Comparison of ENCODE assay signal across 27 cellular contexts in genomic region chr18:6215888-6216287, GRCh38.
"Had no signal": no experiment of that assay in that cellular context is flagged by ENCODE, and none has a peak within 500 bp of the region (broad histone marks: within the 10 kb centered on the region; RNA-seq: fewer than 3 reads in every experiment).

No MANE protein-coding gene starts in this region.

- H3K4me1 Mint-ChIP-seq: immature natural killer cell; natural killer cell; nephron progenitor cell; stimulated activated naive B cell treated with anti-CD40 and anti-IgM and Interleukin-4, amounts not matched to agents 10 μg/mL and 1 μg/mL and 100 μg/mL, for 72 hours had no signal

- ATAC-seq: natural killer cell; stimulated activated naive B cell treated with anti-CD40 and anti-IgM and Interleukin-4, amounts not matched to agents 10 μg/mL and 1 μg/mL and 100 μg/mL, for 72 hours; stimulated activated naive CD8-positive, alpha-beta T cell treated with anti-CD3 and anti-CD28 coated beads, Interleukin-15, Interleukin-2, amounts not matched to agents 100 U/mL and 50 U/mL, for 24 hours had no signal

- H3K27ac Mint-ChIP-seq: mesothelial cell of epicardium; natural killer cell; nephron progenitor cell; neural progenitor cell; progenitor cell of endocrine pancreas; stimulated activated naive B cell treated with anti-CD40 and anti-IgM and Interleukin-4, amounts not matched to agents 10 μg/mL and 1 μg/mL and 100 μg/mL, for 72 hours had no signal

- H2AFZ ChIP-seq: neural progenitor cell had no signal

- H3K36me3 ChIP-seq: neural progenitor cell, neutrophil, right atrium auricular region, right lobe of liver, stomach, thyroid gland, transverse colon, upper lobe of left lung had no signal

- H3K36me3 Mint-ChIP-seq: mesothelial cell of epicardium, natural killer cell, neural progenitor cell had no signal

- H3K4me1 ChIP-seq: neural progenitor cell, right atrium auricular region, right lobe of liver, stomach, testis, thyroid gland, transverse colon, upper lobe of left lung had no signal

- H3K27me3 Mint-ChIP-seq: naive B cell; progenitor cell of endocrine pancreas; stimulated activated naive B cell treated with anti-CD40 and anti-IgM and Interleukin-4, amounts not matched to agents 10 μg/mL and 1 μg/mL and 100 μg/mL, for 72 hours had no signal

- H3K4me3 ChIP-seq: lung, neural progenitor cell, right atrium auricular region, right lobe of liver, stomach, testis, thyroid gland, transverse colon, upper lobe of left lung had no signal

- DNase-seq: hypothalamus; immature natural killer cell; kidney; mesendoderm; naive B cell; natural killer cell; nephron progenitor cell; occipital lobe; right lobe of liver; stimulated activated CD4-positive, alpha-beta T cell treated with anti-CD3 and anti-CD28 coated beads, Interleukin-12 subunit alpha, Interleukin-12 subunit beta, amount 100 ng/mL, for 4 hours; stimulated activated CD4-positive, alpha-beta T cell treated with anti-CD3 and anti-CD28 coated beads, Interleukin-15, amount 100 ng/mL, for 24 hours; stimulated activated CD4-positive, alpha-beta T cell treated with anti-CD3 and anti-CD28 coated beads, Interleukin-2, amount 100 ng/mL, for 24 hours; stimulated activated CD4-positive, alpha-beta T cell treated with anti-CD3 and anti-CD28 coated beads, Interleukin-4, amount 100 ng/mL, for 1 hour; stimulated activated naive B cell treated with anti-CD40 and anti-IgM and Interleukin-4, amounts not matched to agents 10 μg/mL and 1 μg/mL and 100 μg/mL, for 72 hours; stimulated activated naive CD8-positive, alpha-beta T cell treated with anti-CD3 and anti-CD28 coated beads, Interleukin-15, Interleukin-2, amounts not matched to agents 100 U/mL and 50 U/mL, for 24 hours; stomach; testis; thyroid gland; transverse colon had no signal

- FAIRE-seq: urothelium cell line had no signal

- H3K4me3 Mint-ChIP-seq: immature natural killer cell; mesothelial cell of epicardium; naive B cell; natural killer cell; nephron progenitor cell; neural progenitor cell; stimulated activated naive B cell treated with anti-CD40 and anti-IgM and Interleukin-4, amounts not matched to agents 10 μg/mL and 1 μg/mL and 100 μg/mL, for 72 hours had no signal

- H3K9me3 Mint-ChIP-seq: mesothelial cell of epicardium; natural killer cell; nephron progenitor cell; neural progenitor cell; stimulated activated naive B cell treated with anti-CD40 and anti-IgM and Interleukin-4, amounts not matched to agents 10 μg/mL and 1 μg/mL and 100 μg/mL, for 72 hours had no signal

- H3K9me3 ChIP-seq: neutrophil, right atrium auricular region, right lobe of liver, stomach, testis, thyroid gland, transverse colon, upper lobe of left lung had no signal

- H3K27ac ChIP-seq: neural progenitor cell, neutrophil, right atrium auricular region, right lobe of liver, stomach, testis, thyroid gland, transverse colon, upper lobe of left lung had no signal

- H3K27me3 ChIP-seq: neural progenitor cell, neutrophil, right atrium auricular region, right lobe of liver, stomach, testis, thyroid gland, transverse colon, upper lobe of left lung had no signal

- H3K4me2 ChIP-seq: neural progenitor cell had no signal

- H3K9ac ChIP-seq: neural progenitor cell had no signal
